ENCODE assay signal across 21 cellular contexts in the genomic region with DNA sequence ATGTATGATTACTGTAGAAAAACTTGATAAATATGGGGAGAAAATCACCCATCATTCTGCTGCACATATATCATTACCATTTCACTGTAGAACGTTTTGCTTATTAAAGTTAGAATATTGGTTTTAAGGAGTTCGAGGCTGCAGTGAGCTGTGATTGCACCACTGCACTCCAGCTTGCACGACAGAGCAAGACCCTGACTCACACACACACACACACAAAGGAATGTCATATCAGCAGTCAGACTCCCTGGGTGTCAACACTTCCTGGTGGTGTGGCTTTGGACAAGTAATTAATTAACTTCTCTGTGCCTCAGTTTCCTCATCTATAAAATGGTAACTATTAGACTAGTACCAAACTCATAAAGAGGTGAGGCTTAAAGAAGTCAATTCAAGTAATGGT.
DNase-seq lines count a peak whose midpoint lies in the region; TF ChIP-seq lines count a peak whose summit lies in the region.
"Had no signal": no experiment of that assay in that cellular context is flagged by ENCODE, and none has a peak within 500 bp of the region (broad histone marks: within the 10 kb centered on the region; RNA-seq: fewer than 3 reads in every experiment).

No MANE protein-coding gene starts in this region.

- peaks cover 65% of the 10 kb centered on the region for H3K4me1 Mint-ChIP-seq in nephron

- in situ Hi-C loops in ACHN (cut with HindIII; ENCODE audit: low pct_ligation_motif_present, low pct_unique_long_range_greater_than_20kb, low sequenced_read_pairs): no loop called here

- CTCF ChIA-PET in GM10248 (lab: Yijun Ruan, JAX): interaction anchor here (0.8 to 1.6 kb wide), 4 partner anchors 9 to 454 kb away, joined by 3 to 6 read pairs (median 3); no protein-coding TSS in a partner anchor

- peaks cover 12% of the 10 kb centered on the region for H3K27me3 Mint-ChIP-seq in nephron (ENCODE audit: low read depth)

- TF ChIP-seq CTCF in fibroblast of mammary gland (conservative IDR thresholded peaks at IDR 0.05; ENCODE audit: control insufficient read depth, insufficient read depth, low read depth, low read length) (no peak), nephron (IDR thresholded peaks at IDR 0.05; ENCODE audit: unreplicated experiment in 3 of 3) (no peak), GM10248 (IDR thresholded peaks at IDR 0.05; ENCODE audit: control extremely low read depth, extremely low read depth, low read depth, missing control alignments) (no peak)

- H3K9me3 Mint-ChIP-seq in nephron: no peaks in the 10 kb centered on the region
- H3K9me3 Mint-ChIP-seq: dendritic cell treated with granulocyte-macrophage colony-stimulating factor and Interleukin-4, amounts not matched to agents 40 ng/mL and 50 ng/mL, for 4 days; stimulated activated naive CD8-positive, alpha-beta T cell treated with anti-CD3 and anti-CD28 coated beads, Interleukin-15, amount 100 ng/mL, for 72 hours; type B pancreatic cell had no signal

- POLR2A ChIA-PET in GM10248 (lab: Yijun Ruan, JAX): no interaction called here

- peaks cover 4% of the 10 kb centered on the region for H3K36me3 Mint-ChIP-seq in nephron (ENCODE audit: low read depth)
- H3K36me3 Mint-ChIP-seq: activated CD8-positive, alpha-beta memory T cell treated with anti-CD3 and anti-CD28 coated beads, Interleukin-2, amount 10 ng/mL, durations not matched to agents 7 days and 5 days; type B pancreatic cell had no signal

- no peak overlapping the region for H3K4me3 ChIP-seq in fibroblast of mammary gland (ENCODE audit: control insufficient read depth, low read depth, low read length)
- H3K4me3 ChIP-seq: BLaER1 treated with 17β-estradiol and CSF1 and Interleukin-3, amounts not matched to agents 10 nM and 100 nM; cardiac muscle cell; spleen had no signal

- peak overlapping the region in 1 of 3 experiments; percentile 49 for H3K4me3 Mint-ChIP-seq in nephron
- H3K4me3 Mint-ChIP-seq: activated CD8-positive, alpha-beta memory T cell treated with anti-CD3 and anti-CD28 coated beads, Interleukin-2, amount 10 ng/mL, durations not matched to agents 7 days and 5 days; dendritic cell treated with granulocyte-macrophage colony-stimulating factor and Interleukin-4, amounts not matched to agents 40 ng/mL and 50 ng/mL, for 4 days; stimulated activated naive CD8-positive, alpha-beta T cell treated with anti-CD3 and anti-CD28 coated beads, Interleukin-15, amount 100 ng/mL, for 72 hours; type B pancreatic cell had no signal

- peak overlapping the region; percentile 99 to 100 (median 100) for H3K27ac Mint-ChIP-seq in nephron
- H3K27ac Mint-ChIP-seq: activated CD8-positive, alpha-beta memory T cell treated with anti-CD3 and anti-CD28 coated beads, Interleukin-2, amount 10 ng/mL, durations not matched to agents 7 days and 5 days; dendritic cell treated with granulocyte-macrophage colony-stimulating factor and Interleukin-4, amounts not matched to agents 40 ng/mL and 50 ng/mL, for 4 days; stimulated activated naive CD8-positive, alpha-beta T cell treated with anti-CD3 and anti-CD28 coated beads, Interleukin-15, amount 100 ng/mL, for 72 hours had no signal

- DNase-seq in ACHN (peak; percentile 29), RKO (ENCODE audit: low spot score) (peak; percentile 29), fibroblast of mammary gland (ENCODE audit: low read depth) (peak; percentile 48), iPS-NIHi7 (ENCODE audit: extremely low spot score) (no peak), NCI-H446 treated with DMSO at 0.1 percent for 48 hours (lab: John Stamatoyannopoulos, UW) (no peak), GM10248 (ENCODE audit: extremely low spot score) (no peak), GM19238 (ENCODE audit: insufficient read length, low spot score) (no peak)
- DNase-seq: activated CD4-positive, alpha-beta T cell treated with anti-CD3 and anti-CD28 coated beads for 48 hours; activated CD8-positive, alpha-beta memory T cell treated with anti-CD3 and anti-CD28 coated beads, Interleukin-2, amount 10 ng/mL, durations not matched to agents 7 days and 5 days; NCI-H1436; NCI-H69; Right ventricle myocardium superior; spleen; stimulated activated CD4-positive, alpha-beta T cell treated with anti-CD3 and anti-CD28 coated beads, Interleukin-4, amount 100 ng/mL, for 4 hours; stimulated activated naive CD8-positive, alpha-beta T cell treated with anti-CD3 and anti-CD28 coated beads, Interleukin-15, amount 100 ng/mL, for 72 hours; T-helper 1 cell had no signal

Comparison
In these comparisons a context has a peak if more than half of its experiments do, and no peak if none do; other contexts are left out.
1. DNase-seq: peak in ACHN (single experiment), RKO (single experiment) and fibroblast of mammary gland (single experiment); none in iPS-NIHi7 (single experiment), NCI-H446 treated with DMSO at 0.1 percent for 48 hours (single experiment), GM10248 (single experiment) and GM19238 (single experiment).